8 cellular contexts compared by ENCODE assay signal in the genomic region with DNA sequence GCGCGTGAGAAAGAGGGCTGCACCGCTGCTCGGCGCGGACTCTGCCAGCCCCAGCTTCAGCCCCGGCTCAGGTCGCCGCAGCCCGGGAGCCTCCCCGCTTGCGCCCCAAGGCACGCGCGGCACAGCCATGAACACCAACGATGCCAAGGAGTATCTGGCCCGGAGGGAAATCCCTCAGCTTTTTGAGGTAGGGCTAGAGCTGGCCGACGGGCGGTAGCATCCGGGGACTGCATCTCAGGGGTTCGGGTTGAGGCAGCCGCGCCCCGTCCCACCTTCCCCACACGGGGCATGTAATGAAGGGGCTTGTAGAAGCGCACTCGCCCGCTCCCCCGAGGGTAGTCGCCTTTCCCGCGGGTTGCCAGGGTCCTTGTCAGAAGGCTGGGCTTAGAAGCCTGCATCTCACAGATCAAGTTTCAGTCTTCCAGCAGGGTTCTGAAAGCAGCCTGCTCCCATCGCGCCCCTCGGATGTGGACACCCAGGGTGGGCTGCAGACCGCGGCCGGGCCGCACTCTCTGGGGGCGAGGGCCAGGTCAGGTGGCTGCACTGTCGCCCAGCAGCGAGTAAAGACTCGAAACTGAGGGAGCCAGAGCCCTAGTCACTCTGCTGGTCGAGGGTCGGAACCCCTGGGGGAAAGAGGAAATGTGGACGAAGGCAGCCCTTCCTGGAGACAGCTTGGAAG. TPM values are rescaled to one million over a fixed set of nuclear protein-coding genes. Genes with fewer than 3 reads are reported as not detected.
DNase-seq lines count a peak whose midpoint lies in the region; ATAC-seq and TF ChIP-seq lines count a peak whose summit lies in the region.

No MANE protein-coding gene starts in this region.

- no peaks in the 10 kb centered on the region for H3K36me3 ChIP-seq in Caco-2 (ENCODE audit: control insufficient read depth, insufficient read depth, low read length)
- H3K36me3 ChIP-seq in GM23248 (ENCODE audit: low read depth) = 0 out of 2 replicates have a peak, but pooled peaks cover 3% of the 10 kb centered on the region
- H3K36me3 ChIP-seq in left ventricle myocardium inferior = no peaks in the 10 kb centered on the region
- no peaks in the 10 kb centered on the region for H3K36me3 ChIP-seq in rectal smooth muscle tissue (ENCODE audit: control insufficient read depth, insufficient read depth, low read length)

- H3K4me2 ChIP-seq in GM23248 (ENCODE audit: unreplicated experiment) = peak overlapping the region; percentile 94

- BruUV-seq in Caco-2 (replicated peaks; lab: Mats Ljungman, UMichigan) = no TSS peak

- H3K9me2 ChIP-seq in GM23248 (ENCODE audit: insufficient read depth) = no peaks in the 10 kb centered on the region

- POLR2A ChIA-PET in Caco-2 (lab: Charles Lee) = no interaction called here

- H3K9ac ChIP-seq in GM23248 = peak overlapping the region; percentile 76
- H3K9ac ChIP-seq in rectal smooth muscle tissue (ENCODE audit: low read length) = no peak overlapping the region

- no peaks in the 10 kb centered on the region for H4K20me1 ChIP-seq in GM23248 (ENCODE audit: insufficient read depth)

- H3K27ac ChIP-seq in GM23248 (no peak overlapping the region), left ventricle myocardium inferior (replicated peaks) (no peak overlapping the region), rectal smooth muscle tissue (ENCODE audit: low read depth, low read length) (no peak overlapping the region)

- no peak overlapping the region for H3K27ac Mint-ChIP-seq in Caco-2 (ENCODE audit: unreplicated experiment)
- peak overlapping the region in 1 of 2 donors; percentile 37 for H3K27ac Mint-ChIP-seq in activated naive CD4-positive, alpha-beta T cell treated with anti-CD3 and anti-CD28 coated beads, Interleukin-2, amount 50 U/mL, for 72 hours

- in situ Hi-C loops in GM23248 (cut with MboI) = no loop called here

- no peaks in the 10 kb centered on the region for H3K4me1 Mint-ChIP-seq in Caco-2 (ENCODE audit: low read depth, unreplicated experiment)

- TF ChIP-seq CTCF in Caco-2 (IDR thresholded peaks at IDR 0.05; ENCODE audit: insufficient read depth in 1 of 2, low read depth in 1 of 2, low read length in 1 of 2, severe bottlenecking in 1 of 2, unreplicated experiment in 1 of 2) (no peak), left ventricle myocardium inferior (IDR thresholded peaks at IDR 0.05; ENCODE audit: borderline replicate concordance) (no peak)

- H3K36me3 Mint-ChIP-seq in Caco-2 (ENCODE audit: insufficient read depth, unreplicated experiment) = no peaks in the 10 kb centered on the region
- H3K36me3 Mint-ChIP-seq in activated naive CD4-positive, alpha-beta T cell treated with anti-CD3 and anti-CD28 coated beads, Interleukin-2, amount 50 U/mL, for 72 hours = no peaks in the 10 kb centered on the region

- H3K79me2 ChIP-seq in GM23248 (ENCODE audit: insufficient read depth) = peaks cover 44% of the 10 kb centered on the region

- peak overlapping the region; percentile 94 for H2AFZ ChIP-seq in GM23248

- H3K27me3 ChIP-seq in Caco-2 (replicated peaks; ENCODE audit: control insufficient read depth, insufficient read depth, low read length) (no peaks in the 10 kb centered on the region; the same call in 1 of the 2 replicates), GM23248 (replicated peaks; ENCODE audit: insufficient read depth) (no peaks in the 10 kb centered on the region), left ventricle myocardium inferior (ENCODE audit: low read depth) (peaks cover 74% of the 10 kb centered on the region), rectal smooth muscle tissue (ENCODE audit: control insufficient read depth, insufficient read depth, low read length) (peaks cover 10% of the 10 kb centered on the region)

- peak overlapping the region; percentile 38 for H3K4me3 Mint-ChIP-seq in Caco-2 (ENCODE audit: unreplicated experiment)

- DNase-seq in Caco-2 (peak in 1 of 2 experiments; percentile 0), GM23248 (peak; percentile 70), NCI-H748 treated with DMSO at 0.1 percent for 48 hours (lab: John Stamatoyannopoulos, UW) (peak; percentile 22), left ventricle myocardium inferior (no peak), NCI-H774 (lab: John Stamatoyannopoulos, UW) (no peak), H4 (ENCODE audit: low spot score) (no peak)
- DNase-seq in activated naive CD4-positive, alpha-beta T cell treated with anti-CD3 and anti-CD28 coated beads, Interleukin-2, amount 50 U/mL, for 72 hours (ENCODE audit: low spot score in 2 of 2) = peak; percentile 42 to 58

- H3K9me3 Mint-ChIP-seq in Caco-2 (ENCODE audit: unreplicated experiment) = no peaks in the 10 kb centered on the region
- no peaks in the 10 kb centered on the region for H3K9me3 Mint-ChIP-seq in activated naive CD4-positive, alpha-beta T cell treated with anti-CD3 and anti-CD28 coated beads, Interleukin-2, amount 50 U/mL, for 72 hours

- WGBS in GM23248 (ENCODE audit: low coverage in 1 of 2, low lambda C conversion rate in 2 of 2, missing lambda C conversion rate in 2 of 2), 2 experiments = 1 to 2% methylated on average over 35 to 44 of the region's 47 CpGs

- intact Hi-C loops in Caco-2 (cut with micrococcal nuclease; ENCODE audit: unreplicated experiment) (no loop called here), left ventricle myocardium inferior (cut with micrococcal nuclease) (no loop called here)

- peaks cover 25% of the 10 kb centered on the region for H3K27me3 Mint-ChIP-seq in Caco-2 (ENCODE audit: insufficient read depth, unreplicated experiment)

- CTCF ChIA-PET in Caco-2 (lab: Charles Lee) = no interaction called here

- H3K4me1 ChIP-seq in Caco-2 (no peaks in the 10 kb centered on the region), GM23248 (ENCODE audit: insufficient read depth) (peaks cover 17% of the 10 kb centered on the region), left ventricle myocardium inferior (peaks cover 17% of the 10 kb centered on the region), rectal smooth muscle tissue (ENCODE audit: control insufficient read depth, insufficient read depth, low read length) (peaks cover 3% of the 10 kb centered on the region)

- peak overlapping the region; percentile 34 for H3K4me3 ChIP-seq in Caco-2 (ENCODE audit: low read depth, low read length)
- H3K4me3 ChIP-seq in GM23248 = peak overlapping the region; percentile 93
- H3K4me3 ChIP-seq in left ventricle myocardium inferior = peak overlapping the region; percentile 69
- peak overlapping the region; percentile 57 for H3K4me3 ChIP-seq in rectal smooth muscle tissue (ENCODE audit: low read length)

- ATAC-seq in activated naive CD4-positive, alpha-beta T cell treated with anti-CD3 and anti-CD28 coated beads, Interleukin-2, amount 50 U/mL, for 72 hours = peak; percentile 77 to 80

- peaks cover 5% of the 10 kb centered on the region; the same call in 1 of the 2 replicates for H3F3A ChIP-seq in GM23248 (ENCODE audit: insufficient read depth)

- no peaks in the 10 kb centered on the region for H3K9me3 ChIP-seq in Caco-2
- H3K9me3 ChIP-seq in GM23248 (ENCODE audit: low read depth) = no peaks in the 10 kb centered on the region
- no peaks in the 10 kb centered on the region for H3K9me3 ChIP-seq in left ventricle myocardium inferior (replicated peaks)

RNA-seq across cellular contexts. Expression of a gene that starts 0.5 kb away (rescaled TPM):
- not detected in 2 replicates for total RNA-seq in Caco-2 (2022)
- total RNA-seq in GM23248 (2014; rRNA removed; shearing (Covaris generic)) = 65.3 and 81.3 TPM in 2 replicates
- polyA plus RNA-seq in GM23248 (2016; fragmentation: Nextera tagmentation; extraction: Ambion mirVana) = 78.8 and 83.9 TPM in 2 replicates
- total RNA-seq in activated naive CD4-positive, alpha-beta T cell treated with anti-CD3 and anti-CD28 coated beads, Interleukin-2, amount 50 U/mL, for 72 hours = 1 to 10 TPM; 1.9 to 8.9 TPM
- 1.0 TPM for total RNA-seq in left ventricle myocardium inferior
- 10.4 and 13.5 TPM in 2 replicates for total RNA-seq in H4 (2014; rRNA removed; shearing (Covaris generic))

Comparison
In these comparisons a context has a peak if more than half of its experiments do, and no peak if none do; other contexts are left out.
1. DNase-seq: peak in GM23248 (single experiment), NCI-H748 treated with DMSO at 0.1 percent for 48 hours (single experiment) and activated naive CD4-positive, alpha-beta T cell treated with anti-CD3 and anti-CD28 coated beads, Interleukin-2, amount 50 U/mL, for 72 hours (2 of 2); none in left ventricle myocardium inferior (single experiment), NCI-H774 (single experiment) and H4 (single experiment).
2. H3K4me3 ChIP-seq: peak in every context shown above with its lines; median percentile 93 in GM23248; 69 in left ventricle myocardium inferior; 57 in rectal smooth muscle tissue; 34 in Caco-2.